Comparison of ENCODE assay signal across 8 cellular contexts in genomic region chr5:178231736-178232123, GRCh38. TPM values are rescaled to one million over a fixed set of nuclear protein-coding genes. Genes with fewer than 3 reads are reported as not detected.
A peak's percentile ranks its signal among the peaks of the same experiment; 100 is the strongest.
DNase-seq lines count a peak whose midpoint lies in the region; ATAC-seq and TF ChIP-seq lines count a peak whose summit lies in the region.

No MANE protein-coding gene starts in this region.

- peaks cover 16% of the 10 kb centered on the region for H3K36me3 Mint-ChIP-seq in activated naive CD8-positive, alpha-beta T cell
- H3K36me3 Mint-ChIP-seq in immature natural killer cell, result peaks cover 11 to 16% (median 14%) of the 10 kb centered on the region in 3 donors

- no peak for ATAC-seq in HG02610 (IDR thresholded peaks at IDR 0.05; ENCODE audit: unreplicated experiment)

- no peak for TF ChIP-seq CTCF in 22Rv1 (IDR thresholded peaks at IDR 0.05)

- POLR2A ChIA-PET in HEK293T (lab: Yijun Ruan, JAX), result interaction anchor here (1.0 to 2.9 kb wide), 10 partner anchors 11 to 1319 kb away, joined by 3 to 17 read pairs (median 4); partner anchors contain the start of genes HNRNPAB and RUFY1

- H3K4me3 Mint-ChIP-seq in activated naive CD8-positive, alpha-beta T cell, result peak overlapping the region; percentile 90
- H3K4me3 Mint-ChIP-seq in immature natural killer cell, result peak overlapping the region; percentile 79 to 89 (median 85)

- no peak for DNase-seq in HEK293T (ENCODE audit: extremely low spot score)
- DNase-seq in immature natural killer cell, result no peak
- DNase-seq in substantia nigra (lab: John Stamatoyannopoulos, UW), result no peak
- DNase-seq in GOT3 (lab: John Stamatoyannopoulos, UW), result no peak
- DNase-seq in cortex of kidney (lab: John Stamatoyannopoulos, UW), result no peak

- H3K27ac ChIP-seq in 22Rv1, result peak overlapping the region; percentile 88
- peak overlapping the region; percentile 94 for H3K27ac ChIP-seq in substantia nigra (ENCODE audit: low read depth, low read length, poor library complexity, severe bottlenecking)

- peak overlapping the region; percentile 89 for H3K27ac Mint-ChIP-seq in activated naive CD8-positive, alpha-beta T cell
- peak overlapping the region; percentile 57 to 83 (median 78) for H3K27ac Mint-ChIP-seq in immature natural killer cell

- H3K9me3 Mint-ChIP-seq in activated naive CD8-positive, alpha-beta T cell (ENCODE audit: low read depth), result no peaks in the 10 kb centered on the region
- H3K9me3 Mint-ChIP-seq in immature natural killer cell, result no peaks in the 10 kb centered on the region

- H3K4me1 Mint-ChIP-seq in activated naive CD8-positive, alpha-beta T cell (ENCODE audit: low read depth), result peaks cover 70% of the 10 kb centered on the region
- peaks cover 61 to 82% of the 10 kb centered on the region in 2 donors for H3K4me1 Mint-ChIP-seq in immature natural killer cell

- CTCF ChIA-PET in HEK293T (lab: Yijun Ruan, JAX), result interaction anchor here (1.1 to 1.2 kb wide), 2 partner anchors 20 to 358 kb away, joined by 3 read pairs; partner anchors contain the start of gene COL23A1

- no peaks in the 10 kb centered on the region for H3K27me3 Mint-ChIP-seq in activated naive CD8-positive, alpha-beta T cell
- H3K27me3 Mint-ChIP-seq in immature natural killer cell (ENCODE audit: low read depth in 3 of 3), result peaks cover 2 to 6% (median 5%) of the 10 kb centered on the region in 3 donors

TF ChIP-seq in HEK293T, 16 proteins besides CTCF, POLR2A, EP300 and RAD21:
- TF ChIP-seq L3MBTL2 (conservative IDR thresholded peaks at IDR 0.05), result peak; percentile 65
- TF ChIP-seq NFRKB (IDR thresholded peaks at IDR 0.05), result no peak
- TF ChIP-seq TARDBP (IDR thresholded peaks at IDR 0.05), result no peak
- no peak for TF ChIP-seq ELF4 (IDR thresholded peaks at IDR 0.05)
- no peak for TF ChIP-seq CTBP1 (IDR thresholded peaks at IDR 0.05; ENCODE audit: borderline replicate concordance)
- TF ChIP-seq BHLHE40 (IDR thresholded peaks at IDR 0.05; ENCODE audit: borderline replicate concordance), result no peak

RNA-seq across cellular contexts. Expression of gene PHYKPL, which starts 0.9 kb away (rescaled TPM):
- 10 to 100 TPM; 28.2 to 44.1 (median 33.3) TPM for polyA plus RNA-seq in immature natural killer cell

RNA-seq across cellular contexts. Expression of gene HNRNPAB, which starts 27.4 kb away (rescaled TPM):
- 100 to 1,000 TPM in 1 of 3 donors, 10 to 100 TPM in 2; 34.4 to 126 (median 62.9) TPM for polyA plus RNA-seq in immature natural killer cell

RNA-seq across cellular contexts. Expression of gene GMCL2, which starts 44.6 kb away (rescaled TPM):
- not detected for polyA plus RNA-seq in immature natural killer cell
